ENCODE assay signal across 18 cellular contexts in genomic region chr3:66588340-66588847, GRCh38.
A peak's percentile ranks its signal among the peaks of the same experiment; 100 is the strongest.
DNase-seq lines count a peak whose midpoint lies in the region; ATAC-seq, FAIRE-seq and TF ChIP-seq lines count a peak whose summit lies in the region.
"Had no signal": no experiment of that assay in that cellular context is flagged by ENCODE, and none has a peak within 500 bp of the region (broad histone marks: within the 10 kb centered on the region; RNA-seq: fewer than 3 reads in every experiment).

No MANE protein-coding gene starts in this region.

- CTCF ChIA-PET in HepG2 (lab: Yijun Ruan, JAX; ENCODE audit: low intra/inter-chr PET ratio, low total read pairs), result no interaction called here

- no peaks in the 10 kb centered on the region for H3K4me1 ChIP-seq in HepG2 (ENCODE audit: insufficient read depth, low read length)
- H3K4me1 ChIP-seq in ovary (ENCODE audit: insufficient read depth), result peaks cover 3% of the 10 kb centered on the region
- H3K4me1 ChIP-seq: upper lobe of left lung had no signal

- in situ Hi-C loops in HepG2 (cut with HindIII; ENCODE audit: extremely low pct_ligation_motif_present, low pct_unique_long_range_greater_than_20kb), result no loop called here

- TF ChIP-seq CTCF in HepG2 (CRISPR knock-in tag; IDR thresholded peaks at IDR 0.05) (no peak), dorsolateral prefrontal cortex (IDR thresholded peaks at IDR 0.05 in 54 of 56, conservative IDR thresholded peaks at IDR 0.05 in 2 of 56; ENCODE audit: low read depth in 1 of 56, partially characterized antibody in 56 of 56) (no peak), ovary (IDR thresholded peaks at IDR 0.05) (no peak)

- H3K79me2 ChIP-seq in HepG2 (ENCODE audit: insufficient read depth, low read length), result no peaks in the 10 kb centered on the region

- TF ChIP-seq EP300 in HepG2 (IDR thresholded peaks at IDR 0.05; ENCODE audit: low read depth in 2 of 2, low read length in 2 of 2) (no peak), HepG2 (CRISPR knock-in tag; IDR thresholded peaks at IDR 0.05; ENCODE audit: borderline replicate concordance) (no peak), ovary (IDR thresholded peaks at IDR 0.05) (no peak)

- no peak for ATAC-seq in HepG2
- ATAC-seq: activated T-cell treated with anti-CD3 and anti-CD28 coated beads, Interleukin-2, amount 50 U/mL, for 4 hours had no signal

- BruUV-seq in HepG2 (replicated peaks; lab: Mats Ljungman, UMichigan), result no TSS peak

- TF ChIP-seq RAD21 in HepG2 (CRISPR knock-in tag; IDR thresholded peaks at IDR 0.05), result no peak

- no peaks in the 10 kb centered on the region for H4K20me1 ChIP-seq in HepG2 (ENCODE audit: insufficient read depth, low read length)

- POLR2A ChIA-PET in HepG2 (lab: Yijun Ruan, JAX), result no interaction called here

- H3K27me3 ChIP-seq in HepG2 (ENCODE audit: control insufficient read depth in 1 of 2, insufficient read depth in 2 of 2, low read length in 2 of 2) (peaks cover 0 to 1% of the 10 kb centered on the region in 2 experiments; a peak in 1 of 5 replicates), dorsolateral prefrontal cortex (no peaks in the 10 kb centered on the region), ovary (no peaks in the 10 kb centered on the region)
- H3K27me3 ChIP-seq: neural progenitor cell, upper lobe of left lung had no signal

- no peak overlapping the region for H3K9ac ChIP-seq in HepG2 (ENCODE audit: insufficient read depth, low read depth, low read length)
- H3K9ac ChIP-seq: neural progenitor cell had no signal

- intact Hi-C loops in HepG2 (cut with micrococcal nuclease; ENCODE audit: unreplicated experiment) (no loop called here), dorsolateral prefrontal cortex (cut with DNase I) (no loop called here), ovary (cut with DNase I) (no loop called here)

- H3K27ac ChIP-seq in epithelial cell of prostate (peak overlapping the region; percentile 33), HepG2 (ENCODE audit: extremely low read length, insufficient read depth, low read length) (no peak overlapping the region), dorsolateral prefrontal cortex (no peak overlapping the region), ovary (no peak overlapping the region)
- H3K27ac ChIP-seq: neural progenitor cell, upper lobe of left lung had no signal

- H3K4me3 ChIP-seq in HepG2 (replicated peaks in 1 of 3; ENCODE audit: insufficient read depth in 1 of 3, low read depth in 2 of 3, low read length in 3 of 3) (no peak overlapping the region), dorsolateral prefrontal cortex (no peak overlapping the region), ovary (no peak overlapping the region)
- H3K4me3 ChIP-seq: neural progenitor cell, upper lobe of left lung had no signal

- H3K4me2 ChIP-seq in HepG2 (ENCODE audit: low read depth, low read length), result no peak overlapping the region
- H3K4me2 ChIP-seq: neural progenitor cell had no signal

- H3K36me3 ChIP-seq in HepG2 (replicated peaks in 1 of 2; ENCODE audit: control insufficient read depth in 1 of 2, insufficient read depth in 2 of 2, low read length in 2 of 2), result no peaks in the 10 kb centered on the region
- H3K36me3 ChIP-seq in ovary, result no peaks in the 10 kb centered on the region
- H3K36me3 ChIP-seq: neural progenitor cell, upper lobe of left lung had no signal

- no peak for FAIRE-seq in HepG2 (lab: Jason Lieb, UNC)

- TF ChIP-seq POLR2A in HepG2 (IDR thresholded peaks at IDR 0.05; ENCODE audit: insufficient read depth in 1 of 2, low read depth in 2 of 2, low read length in 2 of 2) (no peak), ovary (IDR thresholded peaks at IDR 0.05) (no peak)

- DNase-seq in AG08396 (ENCODE audit: low spot score) (peak; percentile 16), NCI-H226 (peak; percentile 26), epithelial cell of prostate (ENCODE audit: low read depth, low spot score) (no peak), HepG2 (ENCODE audit: low spot score) (peak; percentile 3), HuH-7.5 (ENCODE audit: low spot score) (no peak), NCI-H2227 treated with DMSO at 0.1 percent for 48 hours (lab: John Stamatoyannopoulos, UW) (no peak), dorsolateral prefrontal cortex (no peak), ovary (no peak)
- DNase-seq: activated CD4-positive, alpha-beta memory T cell treated with anti-CD3 and anti-CD28 coated beads for 36 hours; activated T-cell treated with anti-CD3 and anti-CD28 coated beads, Interleukin-2, amount 50 U/mL, for 4 hours; CD4-positive, alpha-beta memory T cell; hypothalamus; MM.1S; NCI-H2029 treated with DMSO at 0.1 percent for 48 hours; NCI-H510A; Right ventricle myocardium superior; upper lobe of left lung had no signal

- WGBS in HepG2 (ENCODE audit: low lambda C conversion rate), result 0% methylated on average over 3 of the region's 3 CpGs
- WGBS in ovary, 3 donors, result 65 to 66% (median 66%) methylated on average over 3 of the region's 3 CpGs

- H2AFZ ChIP-seq in HepG2 (ENCODE audit: low read length), result no peak overlapping the region
- H2AFZ ChIP-seq: neural progenitor cell had no signal

- H3K9me3 ChIP-seq in HepG2 (ENCODE audit: low read length) (no peaks in the 10 kb centered on the region), ovary (no peaks in the 10 kb centered on the region)
- H3K9me3 ChIP-seq: upper lobe of left lung had no signal

TF ChIP-seq in HepG2, 621 proteins besides CTCF, POLR2A, EP300 and RAD21:
- TF ChIP-seq CEBPB (IDR thresholded peaks at IDR 0.05; ENCODE audit: borderline replicate concordance, low read depth, low read length) (peak; percentile 70; the same call in 1 of the 2 replicates), MEIS1 (CRISPR knock-in tag; IDR thresholded peaks at IDR 0.05; ENCODE audit: borderline replicate concordance) (no peak), RFX3 (CRISPR knock-in tag; IDR thresholded peaks at IDR 0.05) (no peak), ATM (IDR thresholded peaks at IDR 0.05; ENCODE audit: borderline replicate concordance) (no peak), BHLHE40 (IDR thresholded peaks at IDR 0.05; ENCODE audit: low read length) (0 out of 2 replicates have a peak, but pooled peaks have one; percentile 30), PTBP1 (IDR thresholded peaks at IDR 0.05; ENCODE audit: low read depth, low read length, poor library complexity, severe bottlenecking) (no peak)

Comparison
In these comparisons a context has a peak if more than half of its experiments do, and no peak if none do; other contexts are left out.
1. DNase-seq: peak in AG08396 (single experiment), NCI-H226 (single experiment) and HepG2 (single experiment); none in epithelial cell of prostate (single experiment), HuH-7.5 (single experiment), NCI-H2227 treated with DMSO at 0.1 percent for 48 hours (single experiment), dorsolateral prefrontal cortex (0 of 10) and ovary (0 of 5).